30 cellular contexts compared by ENCODE assay signal in the genomic region with DNA sequence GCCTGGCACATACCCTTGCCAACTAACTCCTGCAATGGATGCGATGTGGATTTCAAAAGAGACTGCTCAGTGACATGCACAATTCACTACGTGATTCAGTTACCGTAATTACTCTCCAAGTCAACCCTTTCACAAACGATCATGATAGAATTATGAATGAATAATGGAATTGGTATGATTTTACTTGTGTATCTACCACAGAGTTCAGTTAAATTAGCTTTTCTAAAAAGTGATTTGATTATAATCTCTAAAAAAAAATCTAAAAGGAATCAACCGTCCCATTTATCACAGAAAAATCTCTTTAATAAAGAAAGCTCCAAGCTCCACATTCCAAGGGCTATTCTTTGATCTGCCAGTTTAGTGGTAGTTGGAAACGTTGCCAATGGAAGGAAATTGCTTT. TPM values are rescaled to one million over a fixed set of nuclear protein-coding genes. Genes with fewer than 3 reads are reported as not detected.
A peak's percentile ranks its signal among the peaks of the same experiment; 100 is the strongest.
DNase-seq lines count a peak whose midpoint lies in the region; ATAC-seq, FAIRE-seq and TF ChIP-seq lines count a peak whose summit lies in the region.
"Had no signal": no experiment of that assay in that cellular context is flagged by ENCODE, and none has a peak within 500 bp of the region (broad histone marks: within the 10 kb centered on the region; RNA-seq: fewer than 3 reads in every experiment).

No MANE protein-coding gene starts in this region.

- DNase-seq in AG09309 (ENCODE audit: low read depth): peak; percentile 63
- DNase-seq in IMR-90: peak; percentile 29
- peak; percentile 58 for DNase-seq in astrocyte of the hippocampus (ENCODE audit: low read depth, low spot score)
- DNase-seq in iris pigment epithelial cell (ENCODE audit: low read depth): peak; percentile 54
- no peak for DNase-seq in GM12892 (ENCODE audit: insufficient read length)
- no peak for DNase-seq in transverse colon
- no peak for DNase-seq in stimulated activated naive CD8-positive, alpha-beta T cell treated with anti-CD3 and anti-CD28 coated beads, Interleukin-15, amount 100 ng/mL, for 72 hours
- DNase-seq: activated CD4-positive, alpha-beta memory T cell treated with anti-CD3 and anti-CD28 coated beads for 36 hours; activated CD4-positive, CD25-positive, alpha-beta regulatory T cell treated with anti-CD3 and anti-CD28 coated beads, Interleukin-2, amount 50 U/mL, for 72 hours; activated CD8-positive, alpha-beta memory T cell treated with anti-CD3 and anti-CD28 coated beads, Interleukin-2, amount 50 U/mL, for 48 hours; anterior cingulate cortex; DND-41; head of caudate nucleus; kidney; naive thymus-derived CD8-positive, alpha-beta T cell; NCI-H1105; NCI-H1930; NCI-H69; nucleus accumbens; psoas muscle; RPMI8226; stomach; tibial artery had no signal

- intact Hi-C loops in IMR-90 (cut with micrococcal nuclease) (no loop called here), transverse colon (cut with DNase I; ENCODE audit: low total_unique reads) (loop anchor here (10.0 kb wide), 1 partner anchor 587 kb away; no protein-coding TSS in a partner anchor)

- no peak overlapping the region for H2BK20ac ChIP-seq in IMR-90 (ENCODE audit: low read depth, low read length)

- H3K27ac ChIP-seq in IMR-90 (ENCODE audit: insufficient read depth, low read length): no peak overlapping the region
- no peak overlapping the region for H3K27ac ChIP-seq in transverse colon
- H3K27ac ChIP-seq: psoas muscle, stomach had no signal

- no peaks in the 10 kb centered on the region for H4K20me1 ChIP-seq in IMR-90 (ENCODE audit: insufficient read depth, low read length)

- H2AK5ac ChIP-seq in IMR-90 (ENCODE audit: low read depth, low read length): 0 out of 2 replicates have a peak overlapping the region, but pooled peaks have one; percentile 58

- in situ Hi-C loops in IMR-90 (cut with MboI; ENCODE audit: low sequenced_read_pairs) (loop anchor here (25.0 kb wide), 2 partner anchors 765 to 1390 kb away; partner anchors contain the start of gene HACD1), transverse colon (cut with MboI; ENCODE audit: low pct_ligation_motif_present in 1 of 4, low pct_unique_long_range_greater_than_20kb in 1 of 4, low sequenced_read_pairs in 3 of 4) (loop anchor here (5.0 to 25.0 kb wide), 4 partner anchors 405 to 590 kb away; no protein-coding TSS in a partner anchor)

- no peak for TF ChIP-seq POLR2A in IMR-90 (IDR thresholded peaks at IDR 0.05; ENCODE audit: low read depth, low read length)
- TF ChIP-seq POLR2A in GM12892 (IDR thresholded peaks at IDR 0.05; ENCODE audit: low read depth, low read length): no peak
- no peak for TF ChIP-seq POLR2A in transverse colon (IDR thresholded peaks at IDR 0.05)

- no peak for FAIRE-seq in GM12892 (lab: Jason Lieb, UNC)
- FAIRE-seq: kidney had no signal

- 0 out of 2 replicates have a peak overlapping the region, but pooled peaks have one; percentile 45 for H3K14ac ChIP-seq in IMR-90 (replicated peaks; ENCODE audit: low read depth, low read length)

- dilution Hi-C loops in IMR-90 (cut with HindIII; ENCODE audit: low sequenced_read_pairs, unreplicated experiment): no loop called here

- no peak overlapping the region for H3K4me3 Mint-ChIP-seq in stimulated activated naive CD8-positive, alpha-beta T cell treated with anti-CD3 and anti-CD28 coated beads, Interleukin-15, amount 100 ng/mL, for 72 hours
- H3K4me3 Mint-ChIP-seq: activated CD4-positive, alpha-beta memory T cell treated with anti-CD3 and anti-CD28 coated beads for 36 hours; CD14-positive monocyte; central memory CD8-positive, alpha-beta T cell; dendritic cell treated with granulocyte-macrophage colony-stimulating factor and Interleukin-4, amounts not matched to agents 40 ng/mL and 50 ng/mL, for 4 days; naive thymus-derived CD8-positive, alpha-beta T cell; T-helper 1 cell treated with Interleukin-12 subunit alpha and Interleukin-12 subunit beta and Interleukin-4 antibody, amounts not matched to agents 30 μg/mL and 1 μg/mL, for 36 hours had no signal

- no peak for TF ChIP-seq RAD21 in IMR-90 (IDR thresholded peaks at IDR 0.05; ENCODE audit: low read length)

- no peaks in the 10 kb centered on the region for H3K9me1 ChIP-seq in IMR-90 (ENCODE audit: insufficient read depth, low read length)

- H2BK15ac ChIP-seq in IMR-90 (ENCODE audit: low read depth, low read length): peak overlapping the region; percentile 78; the same call in 1 of the 3 replicates

- no peak overlapping the region for H2AFZ ChIP-seq in IMR-90 (replicated peaks; ENCODE audit: low read length, poor library complexity)

- no peak overlapping the region for H4K5ac ChIP-seq in IMR-90 (ENCODE audit: low read depth, low read length)

- no peak overlapping the region for H2BK120ac ChIP-seq in IMR-90 (ENCODE audit: low read depth, low read length)

- peaks cover 6% of the 10 kb centered on the region; the same call in 1 of the 2 replicates for H3K4me1 ChIP-seq in IMR-90 (ENCODE audit: control insufficient read depth, insufficient read depth, low read length)
- H3K4me1 ChIP-seq in transverse colon: no peaks in the 10 kb centered on the region
- H3K4me1 ChIP-seq: psoas muscle, stomach had no signal

- no peaks in the 10 kb centered on the region for H3K9me3 ChIP-seq in IMR-90 (ENCODE audit: control insufficient read depth, insufficient read depth, low read length)
- H3K9me3 ChIP-seq in transverse colon: no peaks in the 10 kb centered on the region
- H3K9me3 ChIP-seq: psoas muscle, stomach, tibial artery had no signal

- H3K4ac ChIP-seq in IMR-90 (ENCODE audit: low read depth, low read length): no peak overlapping the region

- H3K4me1 Mint-ChIP-seq in stimulated activated naive CD8-positive, alpha-beta T cell treated with anti-CD3 and anti-CD28 coated beads, Interleukin-15, amount 100 ng/mL, for 72 hours: peaks cover 8% of the 10 kb centered on the region
- H3K4me1 Mint-ChIP-seq: CD14-positive monocyte; central memory CD8-positive, alpha-beta T cell had no signal

- H3K23ac ChIP-seq in IMR-90 (ENCODE audit: low read depth, low read length): no peak overlapping the region

- H3K79me1 ChIP-seq in IMR-90 (ENCODE audit: low read depth in 1 of 2, low read length in 2 of 2): no peaks in the 10 kb centered on the region

- H3K27ac Mint-ChIP-seq in stimulated activated naive CD8-positive, alpha-beta T cell treated with anti-CD3 and anti-CD28 coated beads, Interleukin-15, amount 100 ng/mL, for 72 hours: no peak overlapping the region
- H3K27ac Mint-ChIP-seq: activated CD4-positive, alpha-beta memory T cell treated with anti-CD3 and anti-CD28 coated beads for 36 hours; activated naive CD4-positive, alpha-beta T cell treated with anti-CD3 and anti-CD28 coated beads, Interleukin-2, amount 50 U/mL, for 72 hours; activated T-helper 2 cell treated with anti-CD3 and anti-CD28 coated beads, Interferon-gamma antibody, Interleukin-2, Interleukin-4, amounts not matched to agents 10 μg/mL and 5 μg/mL and 100 μg/mL, durations not matched to agents 14 hours and 24 hours and 36 hours; dendritic cell treated with granulocyte-macrophage colony-stimulating factor and Interleukin-4, amounts not matched to agents 40 ng/mL and 50 ng/mL, for 4 days; T-helper 1 cell treated with Interleukin-12 subunit alpha and Interleukin-12 subunit beta and Interleukin-4 antibody, amounts not matched to agents 30 μg/mL and 1 μg/mL, for 36 hours had no signal

- H3K9me3 Mint-ChIP-seq in stimulated activated naive CD8-positive, alpha-beta T cell treated with anti-CD3 and anti-CD28 coated beads, Interleukin-15, amount 100 ng/mL, for 72 hours: no peaks in the 10 kb centered on the region
- H3K9me3 Mint-ChIP-seq: activated CD4-positive, alpha-beta memory T cell treated with anti-CD3 and anti-CD28 coated beads for 36 hours; activated naive CD4-positive, alpha-beta T cell treated with anti-CD3 and anti-CD28 coated beads, Interleukin-2, amount 50 U/mL, for 72 hours; activated T-helper 2 cell treated with anti-CD3 and anti-CD28 coated beads, Interferon-gamma antibody, Interleukin-2, Interleukin-4, amounts not matched to agents 10 μg/mL and 5 μg/mL and 100 μg/mL, durations not matched to agents 14 hours and 24 hours and 36 hours; CD14-positive monocyte; central memory CD8-positive, alpha-beta T cell; dendritic cell treated with granulocyte-macrophage colony-stimulating factor and Interleukin-4, amounts not matched to agents 40 ng/mL and 50 ng/mL, for 4 days; naive thymus-derived CD8-positive, alpha-beta T cell; T-helper 1 cell treated with Interleukin-12 subunit alpha and Interleukin-12 subunit beta and Interleukin-4 antibody, amounts not matched to agents 30 μg/mL and 1 μg/mL, for 36 hours had no signal

- no peak overlapping the region for H3K4me2 ChIP-seq in IMR-90 (ENCODE audit: low read depth, low read length)

- no peak overlapping the region for H4K8ac ChIP-seq in IMR-90 (ENCODE audit: low read depth in 2 of 2, low read length in 2 of 2)

- no peak overlapping the region for H3K18ac ChIP-seq in IMR-90 (ENCODE audit: low read depth, low read length)

- H3K56ac ChIP-seq in IMR-90 (ENCODE audit: extremely low read depth, insufficient read depth, low read length): no peak overlapping the region

- WGBS in IMR-90 (ENCODE audit: extremely low coverage in 2 of 2, insufficient read length in 1 of 2), 2 experiments: no CpG with 5 or more reads among the region's 6 CpGs
- WGBS in transverse colon (ENCODE audit: low coverage in 1 of 2), 2 donors: 81% methylated on average over 4 to 6 of the region's 6 CpGs

- TF ChIP-seq CTCF in AG09309 (IDR thresholded peaks at IDR 0.05; ENCODE audit: control insufficient read depth, insufficient read depth, low read depth, low read length, missing control alignments) (no peak), IMR-90 (conservative IDR thresholded peaks at IDR 0.05; ENCODE audit: low read depth, low read length) (no peak), transverse colon (IDR thresholded peaks at IDR 0.05) (no peak)

- TF ChIP-seq EP300 in transverse colon (IDR thresholded peaks at IDR 0.05; ENCODE audit: low read depth): no peak

- H2BK5ac ChIP-seq in IMR-90 (ENCODE audit: low read depth, low read length, poor library complexity, severe bottlenecking): no peak overlapping the region

- ATAC-seq in IMR-90 (ENCODE audit: low read depth): no peak
- no peak for ATAC-seq in GM21381 (IDR thresholded peaks at IDR 0.05; ENCODE audit: unreplicated experiment)
- ATAC-seq in stimulated activated naive CD8-positive, alpha-beta T cell treated with anti-CD3 and anti-CD28 coated beads, Interleukin-15, amount 100 ng/mL, for 72 hours: no peak
- ATAC-seq: activated naive CD4-positive, alpha-beta T cell treated with anti-CD3 and anti-CD28 coated beads, Interleukin-2, amount 50 U/mL, for 72 hours; naive thymus-derived CD8-positive, alpha-beta T cell; psoas muscle had no signal

- H2AK9ac ChIP-seq in IMR-90 (replicated peaks; ENCODE audit: low read depth, low read length, poor library complexity): no peak overlapping the region

- H3K27me3 Mint-ChIP-seq in stimulated activated naive CD8-positive, alpha-beta T cell treated with anti-CD3 and anti-CD28 coated beads, Interleukin-15, amount 100 ng/mL, for 72 hours: no peaks in the 10 kb centered on the region
- H3K27me3 Mint-ChIP-seq: activated CD4-positive, alpha-beta memory T cell treated with anti-CD3 and anti-CD28 coated beads for 36 hours; central memory CD8-positive, alpha-beta T cell; naive thymus-derived CD8-positive, alpha-beta T cell had no signal

- H3K9ac ChIP-seq in IMR-90 (ENCODE audit: low read depth, low read length): no peak overlapping the region

- H3K27me3 ChIP-seq in IMR-90 (ENCODE audit: control insufficient read depth, insufficient read depth, low read length) (no peaks in the 10 kb centered on the region), transverse colon (no peaks in the 10 kb centered on the region)
- H3K27me3 ChIP-seq: stomach, tibial artery had no signal

- no TSS peak for BruUV-seq in IMR-90 (replicated peaks; lab: Mats Ljungman, UMichigan)

- POLR2A ChIA-PET in IMR-90 (lab: Charles Lee; ENCODE audit: unreplicated experiment): interaction anchor here (0.6 kb wide), 1 partner anchor 409 kb away, joined by 3 read pairs; no protein-coding TSS in a partner anchor

- CTCF ChIA-PET in IMR-90 (lab: Yijun Ruan, JAX): interaction anchor here (0.6 to 0.7 kb wide), 2 partner anchors 176 to 404 kb away, joined by 3 to 4 read pairs; no protein-coding TSS in a partner anchor

- H3K36me3 ChIP-seq in IMR-90 (ENCODE audit: control insufficient read depth, insufficient read depth, low read length) (no peaks in the 10 kb centered on the region), transverse colon (no peaks in the 10 kb centered on the region)
- H3K36me3 ChIP-seq: stomach, tibial artery had no signal

- H3K4me3 ChIP-seq in AG09309 (ENCODE audit: control insufficient read depth, low read depth, low read length): no peak overlapping the region
- H3K4me3 ChIP-seq in IMR-90 (ENCODE audit: insufficient read depth, low read depth, low read length): no peak overlapping the region
- H3K4me3 ChIP-seq in transverse colon: no peak overlapping the region
- H3K4me3 ChIP-seq: psoas muscle, stomach, tibial artery had no signal

- H4K91ac ChIP-seq in IMR-90 (ENCODE audit: insufficient read depth, low read depth, low read length): no peak overlapping the region

RNA-seq across cellular contexts. Expression of gene RSU1, which starts 30.4 kb away (rescaled TPM):
- total RNA-seq in IMR-90 (2012; rRNA removed): 104 and 134 TPM in 2 replicates
- 148 TPM in 2 replicates for polyA plus RNA-seq in IMR-90 (2012; rRNA removed)
- polyA plus RNA-seq in IMR-90 (2012; cell fraction: cytosol; rRNA removed): 56.7 and 105 TPM in 2 replicates
- polyA plus RNA-seq in IMR-90 (2012; cell fraction: nucleus; rRNA removed; ENCODE audit: low replicate concordance): 16.1 and 66.8 TPM in 2 replicates
- polyA plus RNA-seq in GM12892 (2012; ENCODE audit: missing spikeins): 47.0 TPM
- 100 to 1,000 TPM in 1 of 4 donors, 10 to 100 TPM in 3; 25.9 to 132 (median 67.0) TPM for total RNA-seq in transverse colon

Comparison
In these comparisons a context has a peak if more than half of its experiments do, and no peak if none do; other contexts are left out.
1. DNase-seq: peak in AG09309 (single experiment), IMR-90 (single experiment), astrocyte of the hippocampus (single experiment) and iris pigment epithelial cell (single experiment); none in GM12892 (single experiment), transverse colon (single experiment) and stimulated activated naive CD8-positive, alpha-beta T cell treated with anti-CD3 and anti-CD28 coated beads, Interleukin-15, amount 100 ng/mL, for 72 hours (0 of 2).